9 cellular contexts compared by ENCODE assay signal in genomic region chr19:752652-753517, GRCh38. TPM values are rescaled to one million over a fixed set of nuclear protein-coding genes. Genes with fewer than 3 reads are reported as not detected.
A peak's percentile ranks its signal among the peaks of the same experiment; 100 is the strongest.
DNase-seq lines count a peak whose midpoint lies in the region; ATAC-seq, FAIRE-seq and TF ChIP-seq lines count a peak whose summit lies in the region.
"Had no signal": no experiment of that assay in that cellular context is flagged by ENCODE, and none has a peak within 500 bp of the region (broad histone marks: within the 10 kb centered on the region; RNA-seq: fewer than 3 reads in every experiment).

No MANE protein-coding gene starts in this region.

- H3K36me3 ChIP-seq in SJSA1 (no peaks in the 10 kb centered on the region), small intestine (ENCODE audit: control insufficient read depth in 2 of 2, insufficient read depth in 2 of 2, low read length in 2 of 2) (peaks cover 0 to 9% of the 10 kb centered on the region in 2 donors)
- H3K36me3 ChIP-seq: right lobe of liver had no signal

- no peaks in the 10 kb centered on the region for H3K36me3 Mint-ChIP-seq in WTC11

- intact Hi-C loops in left cardiac atrium (cut with DNase I) = no loop called here

- peak overlapping the region; percentile 69 for H3K27ac ChIP-seq in SJSA1
- H3K27ac ChIP-seq in small intestine (ENCODE audit: low read depth in 1 of 2, low read length in 1 of 2) = peak overlapping the region; percentile 93 to 97
- H3K27ac ChIP-seq: right lobe of liver had no signal

- peaks cover 4% of the 10 kb centered on the region for H3K9me3 ChIP-seq in SJSA1 (replicated peaks)
- no peaks in the 10 kb centered on the region for H3K9me3 ChIP-seq in small intestine (ENCODE audit: control insufficient read depth, low read depth)

- peak; percentile 87 for DNase-seq in HCEC 1CT
- peak; percentile 55 to 79 for DNase-seq in SJSA1 (ENCODE audit: low read depth in 1 of 2, low spot score in 2 of 2)
- peak; percentile 68 for DNase-seq in left cardiac atrium
- DNase-seq in small intestine = peak; percentile 97
- DNase-seq in WTC11 (ENCODE audit: low spot score) = no peak
- DNase-seq in NCI-H510A (lab: John Stamatoyannopoulos, UW) = no peak
- DNase-seq in GM10266 (ENCODE audit: extremely low spot score) = no peak
- DNase-seq: right lobe of liver had no signal

- H3K4me1 ChIP-seq in SJSA1 (replicated peaks) = peaks cover 26% of the 10 kb centered on the region
- H3K4me1 ChIP-seq in small intestine (ENCODE audit: control insufficient read depth in 2 of 2, insufficient read depth in 1 of 2, low read depth in 1 of 2, low read length in 1 of 2) = no peaks in the 10 kb centered on the region
- H3K4me1 ChIP-seq: right lobe of liver had no signal

- H3K27ac Mint-ChIP-seq in WTC11 = no peak overlapping the region

- H3K27me3 Mint-ChIP-seq in WTC11 (ENCODE audit: low read depth) = no peaks in the 10 kb centered on the region; the same call in 1 of the 2 replicates

- H3K27me3 ChIP-seq in SJSA1 (replicated peaks) = no peaks in the 10 kb centered on the region
- H3K27me3 ChIP-seq in small intestine (ENCODE audit: control insufficient read depth in 2 of 2, insufficient read depth in 2 of 2, low read length in 2 of 2) = no peaks in the 10 kb centered on the region
- H3K27me3 ChIP-seq: right lobe of liver had no signal

- no peak overlapping the region for H3K4me3 ChIP-seq in SJSA1
- H3K4me3 ChIP-seq in small intestine (ENCODE audit: low read depth in 1 of 2, low read length in 2 of 2) = peak overlapping the region in 1 of 2 donors; percentile 93
- H3K4me3 ChIP-seq: right lobe of liver had no signal

- H3K4me1 Mint-ChIP-seq in WTC11 = no peaks in the 10 kb centered on the region

- 8 to 31% (median 25%) methylated on average over 34 to 39 of the region's 39 CpGs for WGBS in small intestine, 3 donors

- FAIRE-seq in small intestine (lab: Jason Lieb, UNC) = no peak

- H3K9me3 Mint-ChIP-seq in WTC11 = peaks cover 11% of the 10 kb centered on the region

- no peak for TF ChIP-seq CTCF in WTC11 (IDR thresholded peaks at IDR 0.05)
- no peak for TF ChIP-seq CTCF in GM10266 (IDR thresholded peaks at IDR 0.05; ENCODE audit: control insufficient read depth, insufficient read depth, low read depth, missing control alignments)

- POLR2A ChIA-PET in WTC11 (lab: Charles Lee) = interaction anchor here (0.6 to 0.7 kb wide), 2 partner anchors 45 to 1747 kb away, joined by 3 to 4 read pairs; no protein-coding TSS in a partner anchor

- no peak overlapping the region for H3K4me3 Mint-ChIP-seq in WTC11

- peak; percentile 51 to 77 for ATAC-seq in left cardiac atrium
- no peak for ATAC-seq in HG03439 (IDR thresholded peaks at IDR 0.05; ENCODE audit: unreplicated experiment)
- no peak for ATAC-seq in WTC11

- CTCF ChIA-PET in WTC11 (lab: Charles Lee) = interaction anchor here (0.7 to 2.1 kb wide), 10 partner anchors 11 to 111 kb away, joined by 3 to 9 read pairs (median 4); no protein-coding TSS in a partner anchor

TF ChIP-seq in WTC11, 78 proteins besides CTCF, POLR2A, EP300 and RAD21:
- TF ChIP-seq GABPB1 (CRISPR knock-in tag; IDR thresholded peaks at IDR 0.05) = no peak
- no peak for TF ChIP-seq ZNF671 (CRISPR knock-in tag; IDR thresholded peaks at IDR 0.05)
- TF ChIP-seq SMAD3 (CRISPR knock-in tag; IDR thresholded peaks at IDR 0.05; ENCODE audit: borderline replicate concordance) = no peak
- TF ChIP-seq MAX (CRISPR knock-in tag; IDR thresholded peaks at IDR 0.05) = no peak
- no peak for TF ChIP-seq NR2C2 (CRISPR knock-in tag; IDR thresholded peaks at IDR 0.05)
- no peak for TF ChIP-seq JAZF1 (CRISPR knock-in tag; IDR thresholded peaks at IDR 0.05)
- TF ChIP-seq ELF4 (CRISPR knock-in tag; IDR thresholded peaks at IDR 0.05; ENCODE audit: low read depth) = no peak
- TF ChIP-seq SP1 (CRISPR knock-in tag; conservative IDR thresholded peaks at IDR 0.05) = no peak
- no peak for TF ChIP-seq SMAD4 (CRISPR knock-in tag; IDR thresholded peaks at IDR 0.05)
- TF ChIP-seq MXD4 (CRISPR knock-in tag; IDR thresholded peaks at IDR 0.05; ENCODE audit: borderline replicate concordance) = no peak
- no peak for TF ChIP-seq ZNF232 (CRISPR knock-in tag; IDR thresholded peaks at IDR 0.05)
- TF ChIP-seq TEAD1 (CRISPR knock-in tag; IDR thresholded peaks at IDR 0.05) = no peak
- TF ChIP-seq NR3C1 (CRISPR knock-in tag; conservative IDR thresholded peaks at IDR 0.05; ENCODE audit: low read depth) = no peak
- TF ChIP-seq STAT6 (CRISPR knock-in tag; conservative IDR thresholded peaks at IDR 0.05; ENCODE audit: low read depth) = no peak
- TF ChIP-seq JUN (CRISPR knock-in tag; IDR thresholded peaks at IDR 0.05) = no peak
- TF ChIP-seq ESRRA (CRISPR knock-in tag; IDR thresholded peaks at IDR 0.05; ENCODE audit: borderline replicate concordance) = no peak
- TF ChIP-seq CREB1 (CRISPR knock-in tag; IDR thresholded peaks at IDR 0.05) = no peak
- TF ChIP-seq CBFB (CRISPR knock-in tag; IDR thresholded peaks at IDR 0.05; ENCODE audit: low read depth) = no peak
- TF ChIP-seq ZNF425 (CRISPR knock-in tag; conservative IDR thresholded peaks at IDR 0.05) = no peak
- TF ChIP-seq SOX15 (CRISPR knock-in tag; IDR thresholded peaks at IDR 0.05) = no peak

RNA-seq across cellular contexts. Expression of gene MISP, which starts 2.0 kb away (rescaled TPM):
- 0.11 TPM in 1 of 2 replicates, not detected in the other for total RNA-seq in SJSA1 (2014; rRNA removed; shearing (Covaris generic))
- total RNA-seq in left cardiac atrium (under 1 TPM in 1 of 2 donors, not detected in 1; 0.18 TPM), WTC11 (2021) (0.66 to 0.78 TPM (median 0.70 TPM) in 3 replicates)
- polyA plus RNA-seq in small intestine = 100 to 1,000 TPM; 189 to 644 (median 550) TPM

RNA-seq across cellular contexts. Expression of gene PALM, which starts 44.1 kb away (rescaled TPM):
- total RNA-seq in SJSA1 (2014; rRNA removed; shearing (Covaris generic)) = not detected in 2 replicates
- 10 to 100 TPM; 48.9 to 49.7 TPM for total RNA-seq in left cardiac atrium
- polyA plus RNA-seq in small intestine = 10 to 100 TPM; 17.9 to 37.6 (median 32.6) TPM
- 17.7 to 25.6 TPM (median 22.1 TPM) in 3 replicates for total RNA-seq in WTC11 (2021)

RNA-seq across cellular contexts. Expression of gene PTBP1, which starts 44.4 kb away (rescaled TPM):
- 177 and 308 TPM in 2 replicates for total RNA-seq in SJSA1 (2014; rRNA removed; shearing (Covaris generic))
- total RNA-seq in left cardiac atrium = 100 to 1,000 TPM in 1 of 2 donors, 10 to 100 TPM in 1; 90.1 to 131 TPM
- 100 to 1,000 TPM; 109 to 149 (median 131) TPM for polyA plus RNA-seq in small intestine
- total RNA-seq in WTC11 (2021) = 663 to 692 TPM (median 680 TPM) in 3 replicates

RNA-seq across cellular contexts. Expression of gene PRSS57, which starts 57.6 kb away (rescaled TPM):
- total RNA-seq in SJSA1 (2014; rRNA removed; shearing (Covaris generic)) = not detected in 2 replicates
- total RNA-seq in left cardiac atrium (not detected), WTC11 (2021) (not detected in 3 replicates)
- polyA plus RNA-seq in small intestine = not detected

Comparison
In these comparisons a context has a peak if more than half of its experiments do, and no peak if none do; other contexts are left out.
1. DNase-seq: peak in HCEC 1CT (single experiment), SJSA1 (2 of 2), left cardiac atrium (single experiment) and small intestine (single experiment); none in WTC11 (single experiment), NCI-H510A (single experiment) and GM10266 (single experiment).
2. ATAC-seq: peak in left cardiac atrium (2 of 2); none in HG03439 (single experiment) and WTC11 (single experiment).
3. RNA of gene PALM, which starts 44.1 kb away (total RNA-seq): 48.9 to 49.7 TPM in left cardiac atrium and 17.7 to 25.6 TPM in WTC11; not detected in SJSA1; every median in the first group is over 10 times any median in the second.